Comparison of ENCODE assay signal across 14 cellular contexts in the genomic region with DNA sequence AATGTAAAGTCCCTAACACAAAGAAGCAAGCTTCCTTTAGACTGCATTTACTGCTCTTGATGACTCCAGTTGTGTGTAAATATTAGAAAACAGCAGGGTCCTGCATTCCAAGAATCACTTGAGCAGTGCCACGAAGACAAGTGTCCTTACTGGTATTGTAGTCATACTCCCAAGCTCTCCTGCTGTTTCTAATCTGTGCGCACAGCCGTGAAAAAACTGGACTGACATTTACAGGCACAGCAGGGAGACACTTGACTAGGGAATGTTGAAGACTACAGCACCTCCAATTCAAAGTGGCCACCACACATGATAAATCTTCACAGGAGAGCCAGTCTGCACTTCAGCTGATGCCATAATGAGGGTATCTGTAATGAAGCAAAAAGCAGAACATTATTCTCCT.
DNase-seq lines count a peak whose midpoint lies in the region; FAIRE-seq and TF ChIP-seq lines count a peak whose summit lies in the region.
"Had no signal": no experiment of that assay in that cellular context is flagged by ENCODE, and none has a peak within 500 bp of the region (broad histone marks: within the 10 kb centered on the region; RNA-seq: fewer than 3 reads in every experiment).

No MANE protein-coding gene starts in this region.

- no peaks in the 10 kb centered on the region for H3F3A ChIP-seq in smooth muscle cell (ENCODE audit: low read depth)
- no peaks in the 10 kb centered on the region for H3F3A ChIP-seq in GM23248 (ENCODE audit: insufficient read depth)

- H4K20me1 ChIP-seq in astrocyte (ENCODE audit: insufficient read depth, low read length) (no peaks in the 10 kb centered on the region), smooth muscle cell (ENCODE audit: low read depth) (no peaks in the 10 kb centered on the region), GM23248 (ENCODE audit: insufficient read depth) (no peaks in the 10 kb centered on the region)

- H3K4me2 ChIP-seq in astrocyte (ENCODE audit: low read length) (no peak overlapping the region), smooth muscle cell (peak overlapping the region; percentile 4), GM23248 (ENCODE audit: unreplicated experiment) (no peak overlapping the region)

- H3K4me3 ChIP-seq in astrocyte (ENCODE audit: insufficient read depth, low read depth, low read length) (no peak overlapping the region), smooth muscle cell (no peak overlapping the region), GM23248 (no peak overlapping the region)

- H3K79me2 ChIP-seq in astrocyte (ENCODE audit: insufficient read depth, low read length) = no peaks in the 10 kb centered on the region
- no peaks in the 10 kb centered on the region for H3K79me2 ChIP-seq in smooth muscle cell (ENCODE audit: low read depth)
- no peaks in the 10 kb centered on the region for H3K79me2 ChIP-seq in GM23248 (ENCODE audit: insufficient read depth)

- H3K27ac ChIP-seq in astrocyte (ENCODE audit: low read depth, low read length) = no peak overlapping the region
- H3K27ac ChIP-seq in smooth muscle cell (ENCODE audit: low read depth) = no peak overlapping the region
- no peak overlapping the region for H3K27ac ChIP-seq in GM23248
- H3K27ac ChIP-seq: brain microvascular endothelial cell had no signal

- WGBS in smooth muscle cell (ENCODE audit: low lambda C conversion rate) = 31% methylated on average over 3 of the region's 3 CpGs
- WGBS in GM23248 (ENCODE audit: low coverage in 1 of 2, low lambda C conversion rate in 2 of 2, missing lambda C conversion rate in 2 of 2), 2 experiments = 69 to 81% methylated on average over 3 of the region's 3 CpGs

- no peak overlapping the region for H3K4me3 Mint-ChIP-seq in astrocyte (ENCODE audit: unreplicated experiment)

- H3K27me3 ChIP-seq in astrocyte (ENCODE audit: insufficient read depth, low read length) (no peaks in the 10 kb centered on the region), smooth muscle cell (ENCODE audit: low read depth) (no peaks in the 10 kb centered on the region), GM23248 (replicated peaks; ENCODE audit: insufficient read depth) (no peaks in the 10 kb centered on the region)
- H3K27me3 ChIP-seq: brain microvascular endothelial cell had no signal

- peaks cover 3% of the 10 kb centered on the region for H3K4me1 Mint-ChIP-seq in astrocyte (ENCODE audit: low read depth, unreplicated experiment)

- no peak overlapping the region for H3K27ac Mint-ChIP-seq in astrocyte (ENCODE audit: unreplicated experiment)

- no peak for FAIRE-seq in astrocyte (lab: Jason Lieb, UNC)
- FAIRE-seq: A204.1, GM12892 had no signal

- H3K36me3 Mint-ChIP-seq in astrocyte (ENCODE audit: low read depth, unreplicated experiment) = no peaks in the 10 kb centered on the region

- H3K9me3 ChIP-seq in astrocyte (ENCODE audit: insufficient read depth, low read depth, low read length) (no peaks in the 10 kb centered on the region), smooth muscle cell (replicated peaks; ENCODE audit: low read depth) (no peaks in the 10 kb centered on the region), GM23248 (ENCODE audit: low read depth) (no peaks in the 10 kb centered on the region)

- H3K4me1 ChIP-seq in astrocyte (ENCODE audit: insufficient read depth, low read length) (no peaks in the 10 kb centered on the region), smooth muscle cell (ENCODE audit: low read depth) (peaks cover 29% of the 10 kb centered on the region), GM23248 (ENCODE audit: insufficient read depth) (no peaks in the 10 kb centered on the region)

- H3K36me3 ChIP-seq in astrocyte (ENCODE audit: insufficient read depth, low read length) (no peaks in the 10 kb centered on the region), smooth muscle cell (ENCODE audit: low read depth) (no peaks in the 10 kb centered on the region), GM23248 (ENCODE audit: low read depth) (no peaks in the 10 kb centered on the region)
- H3K36me3 ChIP-seq: brain microvascular endothelial cell had no signal

- H3K9ac ChIP-seq in astrocyte (ENCODE audit: low read length) = no peak overlapping the region
- H3K9ac ChIP-seq in smooth muscle cell (ENCODE audit: low read depth) = no peak overlapping the region
- no peak overlapping the region for H3K9ac ChIP-seq in GM23248

- H2AFZ ChIP-seq in astrocyte (ENCODE audit: low read depth, low read length) = no peak overlapping the region
- H2AFZ ChIP-seq in smooth muscle cell (ENCODE audit: low read depth) = no peak overlapping the region
- no peak overlapping the region for H2AFZ ChIP-seq in GM23248

- no peaks in the 10 kb centered on the region for H3K9me2 ChIP-seq in GM23248 (ENCODE audit: insufficient read depth)

- no peaks in the 10 kb centered on the region for H3K9me3 Mint-ChIP-seq in astrocyte (ENCODE audit: unreplicated experiment)

- peak; percentile 40 for DNase-seq in NCI-H748 (lab: John Stamatoyannopoulos, UW; ENCODE audit: unreplicated experiment)
- no peak for DNase-seq in NCI-H748 treated with DMSO at 0.1 percent for 48 hours (lab: John Stamatoyannopoulos, UW)
- DNase-seq in NCI-H2171 (lab: John Stamatoyannopoulos, UW) = peak; percentile 6
- peak; percentile 10 for DNase-seq in astrocyte (ENCODE audit: low read depth)
- no peak for DNase-seq in smooth muscle cell (lab: John Stamatoyannopoulos, UW; ENCODE audit: unreplicated experiment)
- DNase-seq in activated CD4-positive, CD25-positive, alpha-beta regulatory T cell (lab: John Stamatoyannopoulos, UW) = no peak
- no peak for DNase-seq in activated naive CD4-positive, alpha-beta T cell treated with Interleukin-2 at 50 U/mL for 16 hours
- DNase-seq in GM23248 = no peak
- DNase-seq: brain microvascular endothelial cell, NCI-H1048, right cardiac atrium, RPMI8226 had no signal

- TF ChIP-seq CTCF in astrocyte (IDR thresholded peaks at IDR 0.05; ENCODE audit: insufficient read depth, low read depth, low read length) = no peak
- no peak for TF ChIP-seq CTCF in smooth muscle cell (IDR thresholded peaks at IDR 0.05; ENCODE audit: borderline replicate concordance, insufficient read depth, poor library complexity, severe bottlenecking)

- in situ Hi-C loops in GM23248 (cut with MboI) = no loop called here

- no peaks in the 10 kb centered on the region for H3K27me3 Mint-ChIP-seq in astrocyte (ENCODE audit: low read depth, unreplicated experiment)

Comparison
In these comparisons a context has a peak if more than half of its experiments do, and no peak if none do; other contexts are left out.
1. DNase-seq: peak in NCI-H748 (single experiment), NCI-H2171 (single experiment) and astrocyte (single experiment); none in NCI-H748 treated with DMSO at 0.1 percent for 48 hours (single experiment), smooth muscle cell (single experiment), activated CD4-positive, CD25-positive, alpha-beta regulatory T cell (0 of 4), activated naive CD4-positive, alpha-beta T cell treated with Interleukin-2 at 50 U/mL for 16 hours (single experiment) and GM23248 (single experiment).